In genomic region chr19:2719910-2720776, GRCh38 we compare ENCODE assay signal across 8 cellular contexts. TPM values are rescaled to one million over a fixed set of nuclear protein-coding genes. Genes with fewer than 3 reads are reported as not detected.
DNase-seq lines count a peak whose midpoint lies in the region; ATAC-seq and TF ChIP-seq lines count a peak whose summit lies in the region.

No MANE protein-coding gene starts in this region.

- peaks cover 24% of the 10 kb centered on the region for H3K27me3 Mint-ChIP-seq in neural crest cell (ENCODE audit: low read depth)

- 0 out of 2 replicates have a peak, but pooled peaks have one; percentile 18 for TF ChIP-seq CTCF in BJ (IDR thresholded peaks at IDR 0.05; ENCODE audit: insufficient read depth, low read depth, low read length)
- no peak for TF ChIP-seq CTCF in LNCaP clone FGC (IDR thresholded peaks at IDR 0.05; ENCODE audit: control insufficient read depth, extremely low read depth, insufficient read depth)
- TF ChIP-seq CTCF in esophagus muscularis mucosa (IDR thresholded peaks at IDR 0.05), result peak in 1 of 3 experiments; percentile 16
- no peak for TF ChIP-seq CTCF in neural crest cell (conservative IDR thresholded peaks at IDR 0.05)

- TF ChIP-seq EP300 in esophagus muscularis mucosa (IDR thresholded peaks at IDR 0.05), result no peak

- H3K36me3 Mint-ChIP-seq in neural crest cell (ENCODE audit: low read depth), result peaks cover 8% of the 10 kb centered on the region

- no peak overlapping the region for H3K27ac Mint-ChIP-seq in neural crest cell (ENCODE audit: unreplicated experiment)

- H3K36me3 ChIP-seq in BJ (ENCODE audit: control insufficient read depth, insufficient read depth, low read length), result peaks cover 1% of the 10 kb centered on the region; the same call in 1 of the 2 replicates
- peaks cover 0 to 4% (median 0%) of the 10 kb centered on the region in 4 donors for H3K36me3 ChIP-seq in esophagus muscularis mucosa

- 4% methylated on average over 7 of the region's 37 CpGs for WGBS in esophagus muscularis mucosa

- peaks cover 11% of the 10 kb centered on the region for H3K4me1 Mint-ChIP-seq in neural crest cell

- peaks cover 0 to 8% (median 6%) of the 10 kb centered on the region in 4 donors for H3K9me3 ChIP-seq in esophagus muscularis mucosa

- POLR2A ChIA-PET in BJ (lab: Charles Lee), result no interaction called here

- H3K27ac ChIP-seq in esophagus muscularis mucosa (replicated peaks in 1 of 4), result peak overlapping the region; percentile 52 to 75 (median 60)

- DNase-seq in BJ (ENCODE audit: low read depth) (no peak), LNCaP clone FGC (ENCODE audit: low read depth) (no peak), esophagus muscularis mucosa (ENCODE audit: extremely low spot score) (no peak), neural crest cell (ENCODE audit: low read depth, low spot score) (peak; percentile 18), NCI-H748 treated with DMSO at 0.1 percent for 48 hours (lab: John Stamatoyannopoulos, UW) (no peak), sciatic nerve (ENCODE audit: low spot score) (no peak), DMS153 (lab: John Stamatoyannopoulos, UW) (no peak)

- CTCF ChIA-PET in BJ (lab: Yijun Ruan, JAX), result interaction anchor here (1.0 kb wide), 1 partner anchor 28 kb away, joined by 3 read pairs; no protein-coding TSS in a partner anchor

- no peak for TF ChIP-seq POLR2A in esophagus muscularis mucosa (IDR thresholded peaks at IDR 0.05; ENCODE audit: low read depth)

- H3K4me3 ChIP-seq in BJ (ENCODE audit: low read depth, low read length) (peak overlapping the region; percentile 64), LNCaP clone FGC (ENCODE audit: low read depth, low read length) (peak overlapping the region; percentile 54), esophagus muscularis mucosa (peak overlapping the region; percentile 58 to 70 (median 64))

- peaks cover 28 to 46% (median 45%) of the 10 kb centered on the region in 4 donors for H3K4me1 ChIP-seq in esophagus muscularis mucosa

- ATAC-seq in HG03354 (IDR thresholded peaks at IDR 0.05; ENCODE audit: poor library complexity, severe bottlenecking, unreplicated experiment), result no peak
- ATAC-seq in sciatic nerve, result no peak

- no peaks in the 10 kb centered on the region for H3K27me3 ChIP-seq in BJ (ENCODE audit: control insufficient read depth, insufficient read depth, low read length)
- peaks cover 0 to 64% (median 6%) of the 10 kb centered on the region in 4 donors for H3K27me3 ChIP-seq in esophagus muscularis mucosa

- H3K4me3 Mint-ChIP-seq in neural crest cell, result peak overlapping the region; percentile 85

- peaks cover 8% of the 10 kb centered on the region for H3K9me3 Mint-ChIP-seq in neural crest cell

- intact Hi-C loops in esophagus muscularis mucosa (cut with DNase I) (no loop called here), sciatic nerve (cut with DNase I) (no loop called here)

RNA-seq across cellular contexts. Expression of gene DIRAS1, which starts 1.0 kb away (rescaled TPM):
- 11.1 and 21.4 TPM in 2 replicates for polyA plus RNA-seq in BJ (2011; rRNA removed)
- polyA minus RNA-seq in BJ (2011; rRNA and poly(A)+ RNA removed), result 7.6 and 12.9 TPM in 2 replicates
- total RNA-seq in esophagus muscularis mucosa (10 to 100 TPM in 3 of 4 donors, 1 to 10 TPM in 1; 7.0 to 19.2 (median 14.3) TPM), neural crest cell (19.9 and 24.4 TPM in 2 replicates), sciatic nerve (0.45 TPM)

RNA-seq across cellular contexts. Expression of gene GNG7, which starts 17.6 kb away (rescaled TPM):
- polyA plus RNA-seq in BJ (2011; rRNA removed), result 0.20 and 0.22 TPM in 2 replicates
- 0.10 and 0.14 TPM in 2 replicates for polyA minus RNA-seq in BJ (2011; rRNA and poly(A)+ RNA removed)
- total RNA-seq in esophagus muscularis mucosa (10 to 100 TPM in 3 of 4 donors, 1 to 10 TPM in 1; 6.3 to 18.8 (median 13.0) TPM), neural crest cell (13.9 and 15.1 TPM in 2 replicates), sciatic nerve (11.5 TPM)

RNA-seq across cellular contexts. Expression of gene SLC39A3, which starts 19.7 kb away (rescaled TPM):
- polyA plus RNA-seq in BJ (2011; rRNA removed), result 51.7 and 67.9 TPM in 2 replicates
- polyA minus RNA-seq in BJ (2011; rRNA and poly(A)+ RNA removed), result 19.2 and 36.4 TPM in 2 replicates
- total RNA-seq in esophagus muscularis mucosa (10 to 100 TPM; 31.6 to 36.9 (median 33.8) TPM), neural crest cell (43.0 and 43.1 TPM in 2 replicates), sciatic nerve (11.7 TPM)
